In the genomic region with DNA sequence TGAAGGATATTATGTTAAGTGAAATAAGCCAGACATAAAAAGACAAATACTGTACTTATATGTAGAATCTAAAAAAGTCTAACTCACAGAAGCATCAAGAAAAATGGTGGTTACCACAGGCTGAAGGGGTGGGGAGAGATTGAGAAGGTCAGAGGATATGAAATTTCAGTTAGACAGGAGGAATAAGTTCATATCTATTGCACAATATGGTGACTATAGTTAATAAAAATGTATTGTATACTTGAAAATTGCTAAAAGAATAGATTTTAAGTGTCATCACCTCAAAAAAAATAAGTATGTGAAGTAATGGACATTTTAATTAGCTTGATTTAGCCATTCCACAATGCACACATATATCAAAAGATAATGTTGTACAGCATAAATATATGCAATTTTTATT, we compare ENCODE assay signal across 32 cellular contexts. TPM values are rescaled to one million over a fixed set of nuclear protein-coding genes. Genes with fewer than 3 reads are reported as not detected.
"Had no signal": no experiment of that assay in that cellular context is flagged by ENCODE, and none has a peak within 500 bp of the region (broad histone marks: within the 10 kb centered on the region; RNA-seq: fewer than 3 reads in every experiment).

No MANE protein-coding gene starts in this region.

- H3K4me2 ChIP-seq: neural progenitor cell had no signal

- H3K4me1 ChIP-seq: neural progenitor cell, parathyroid adenoma, psoas muscle, stomach, tibial nerve, upper lobe of left lung, vagina had no signal

- DNase-seq: natural killer cell; occipital lobe; ovary; posterior cingulate gyrus; psoas muscle; right cardiac atrium; small intestine; stimulated activated CD4-positive, alpha-beta T cell treated with anti-CD3 and anti-CD28 coated beads, Interleukin-15, amount 100 ng/mL, for 24 hours; stimulated activated CD4-positive, alpha-beta T cell treated with anti-CD3 and anti-CD28 coated beads, Interleukin-2, amount 100 ng/mL, for 24 hours; stimulated activated CD4-positive, alpha-beta T cell treated with anti-CD3 and anti-CD28 coated beads, Interleukin-2, amount 100 ng/mL, for 48 hours; stimulated activated CD4-positive, alpha-beta T cell treated with anti-CD3 and anti-CD28 coated beads, Interleukin-4, amount 100 ng/mL, for 24 hours; stimulated activated naive B cell treated with anti-CD40 and anti-IgM and Interleukin-4, amounts not matched to agents 10 μg/mL and 1 μg/mL and 100 μg/mL, for 72 hours; stimulated activated naive CD4-positive, alpha-beta T cell treated with Interleukin-2 at 50 U/mL for 16 hours; stomach; thyroid gland; trophoblast cell; upper lobe of left lung had no signal

- FAIRE-seq: small intestine, urothelium cell line had no signal

- H3K4me3 ChIP-seq: neural progenitor cell, ovary, psoas muscle, stomach, thoracic aorta, thyroid gland, tibial nerve, upper lobe of left lung, vagina had no signal

- H3K36me3 ChIP-seq: neural progenitor cell, ovary, stomach, thoracic aorta, thyroid gland, tibial nerve, upper lobe of left lung, vagina had no signal

- H2AFZ ChIP-seq: neural progenitor cell, parathyroid adenoma had no signal

- H3K9me3 ChIP-seq: ovary, psoas muscle, stomach, thoracic aorta, thyroid gland, tibial nerve, upper lobe of left lung, vagina had no signal

- H3K27ac ChIP-seq: neural progenitor cell, ovary, parathyroid adenoma, psoas muscle, stomach, thoracic aorta, thyroid gland, tibial nerve, upper lobe of left lung, vagina had no signal

- H3K9ac ChIP-seq: neural progenitor cell, parathyroid adenoma had no signal

- ATAC-seq: natural killer cell; psoas muscle; right cardiac atrium; sciatic nerve; stimulated activated effector memory CD8-positive, alpha-beta T cell treated with anti-CD3 and anti-CD28 coated beads, Interleukin-12 subunit alpha, Interleukin-12 subunit beta, amount 100 ng/mL, for 72 hours; stimulated activated naive B cell treated with anti-CD40 and anti-IgM and Interleukin-4, amounts not matched to agents 10 μg/mL and 1 μg/mL and 100 μg/mL, for 72 hours had no signal

- H3K79me2 ChIP-seq: parathyroid adenoma had no signal

- H3K27me3 ChIP-seq: neural progenitor cell, ovary, stomach, thyroid gland, tibial nerve, upper lobe of left lung, vagina had no signal

RNA-seq across cellular contexts. Expression of gene ACMSD, which starts 19.8 kb away (rescaled TPM):
- total RNA-seq: natural killer cell, occipital lobe, osteoblast, ovary, progenitor cell of endocrine pancreas, psoas muscle, right cardiac atrium, sciatic nerve, skeletal muscle tissue, stomach, subcutaneous adipose tissue, temporal lobe, thoracic aorta, tibial nerve, ureter, vagina had no signal
- polyA plus RNA-seq: neural cell, ovary, psoas muscle, right cardiac atrium, small intestine, stomach had no signal
